ENCODE assay signal across 22 cellular contexts in genomic region chr2:152519581-152519952, GRCh38.
"Had no signal": no experiment of that assay in that cellular context is flagged by ENCODE, and none has a peak within 500 bp of the region (broad histone marks: within the 10 kb centered on the region; RNA-seq: fewer than 3 reads in every experiment).

No MANE protein-coding gene starts in this region.

- H3K9me3 Mint-ChIP-seq: activated B cell treated with CpG ODN at 0.5 μM for 24 hours; activated CD4-positive, alpha-beta T cell treated with anti-CD3 and anti-CD28 coated beads, Interleukin-2, amount 10 ng/mL, durations not matched to agents 24 days and 14 days; activated naive CD4-positive, alpha-beta T cell treated with anti-CD3 and anti-CD28 coated beads for 36 hours; activated T-cell treated with anti-CD3 and anti-CD28 coated beads, Interleukin-2, amount 50 U/mL, for 4 hours; activated T-helper 17 cell treated with anti-CD3 and anti-CD28 coated beads, Interleukin-2, amount 50 U/mL, for 72 hours had no signal

- H3K4me1 Mint-ChIP-seq: activated B cell treated with CpG ODN at 0.5 μM for 24 hours; activated CD4-positive, alpha-beta T cell treated with anti-CD3 and anti-CD28 coated beads, Interleukin-2, amount 10 ng/mL, durations not matched to agents 24 days and 14 days; activated T-helper 17 cell treated with anti-CD3 and anti-CD28 coated beads, Interleukin-2, amount 50 U/mL, for 72 hours; T-helper 17 cell had no signal

- H3K4me3 Mint-ChIP-seq: activated B cell treated with CpG ODN at 0.5 μM for 24 hours; activated CD4-positive, alpha-beta T cell treated with anti-CD3 and anti-CD28 coated beads, Interleukin-2, amount 10 ng/mL, durations not matched to agents 24 days and 14 days; activated naive CD4-positive, alpha-beta T cell treated with anti-CD3 and anti-CD28 coated beads for 36 hours; activated naive CD8-positive, alpha-beta T cell; activated T-cell treated with anti-CD3 and anti-CD28 coated beads, Interleukin-2, amount 50 U/mL, for 4 hours; activated T-helper 17 cell treated with anti-CD3 and anti-CD28 coated beads, Interleukin-2, amount 50 U/mL, for 72 hours; T-helper 17 cell had no signal

- H3K36me3 Mint-ChIP-seq: activated naive CD8-positive, alpha-beta T cell had no signal

- H3K27ac Mint-ChIP-seq: activated B cell treated with CpG ODN at 0.5 μM for 24 hours; activated CD4-positive, alpha-beta T cell treated with anti-CD3 and anti-CD28 coated beads, Interleukin-2, amount 10 ng/mL, durations not matched to agents 24 days and 14 days; activated naive CD4-positive, alpha-beta T cell treated with anti-CD3 and anti-CD28 coated beads for 36 hours; activated naive CD8-positive, alpha-beta T cell; activated T-helper 17 cell treated with anti-CD3 and anti-CD28 coated beads, Interleukin-2, amount 50 U/mL, for 72 hours; T-helper 17 cell had no signal

- H3K27me3 Mint-ChIP-seq: activated B cell treated with CpG ODN at 0.5 μM for 24 hours had no signal

- DNase-seq: activated B cell treated with CpG ODN at 0.5 μM for 24 hours; activated CD4-positive, alpha-beta T cell treated with anti-CD3 and anti-CD28 coated beads for 1 hour; activated CD4-positive, alpha-beta T cell treated with anti-CD3 and anti-CD28 coated beads, Interleukin-2, amount 10 ng/mL, durations not matched to agents 24 days and 14 days; activated CD4-positive, alpha-beta T cell treated with anti-CD3 and anti-CD28 coated beads, Interleukin-2, amount 50 U/mL, for 48 hours; activated CD8-positive, alpha-beta memory T cell treated with anti-CD3 and anti-CD28 coated beads for 24 hours; activated gamma-delta T cell; activated naive CD4-positive, alpha-beta T cell treated with anti-CD3 and anti-CD28 coated beads for 36 hours; activated T-cell treated with anti-CD3 and anti-CD28 coated beads, Interleukin-2, amount 50 U/mL, for 4 hours; IMR-90; Kasumi-1; KBM-7; NCI-H1105 treated with DMSO at 0.1 percent for 48 hours; NCI-H1436 treated with DMSO at 0.1 percent for 48 hours; NCI-H187; NCI-H2081; NCI-H446; NCI-H524; SHP77 treated with DMSO at 0.1 percent for 48 hours; T-helper 17 cell; T-helper 9 cell had no signal
